Comparison of ENCODE assay signal across 12 cellular contexts in the genomic region with DNA sequence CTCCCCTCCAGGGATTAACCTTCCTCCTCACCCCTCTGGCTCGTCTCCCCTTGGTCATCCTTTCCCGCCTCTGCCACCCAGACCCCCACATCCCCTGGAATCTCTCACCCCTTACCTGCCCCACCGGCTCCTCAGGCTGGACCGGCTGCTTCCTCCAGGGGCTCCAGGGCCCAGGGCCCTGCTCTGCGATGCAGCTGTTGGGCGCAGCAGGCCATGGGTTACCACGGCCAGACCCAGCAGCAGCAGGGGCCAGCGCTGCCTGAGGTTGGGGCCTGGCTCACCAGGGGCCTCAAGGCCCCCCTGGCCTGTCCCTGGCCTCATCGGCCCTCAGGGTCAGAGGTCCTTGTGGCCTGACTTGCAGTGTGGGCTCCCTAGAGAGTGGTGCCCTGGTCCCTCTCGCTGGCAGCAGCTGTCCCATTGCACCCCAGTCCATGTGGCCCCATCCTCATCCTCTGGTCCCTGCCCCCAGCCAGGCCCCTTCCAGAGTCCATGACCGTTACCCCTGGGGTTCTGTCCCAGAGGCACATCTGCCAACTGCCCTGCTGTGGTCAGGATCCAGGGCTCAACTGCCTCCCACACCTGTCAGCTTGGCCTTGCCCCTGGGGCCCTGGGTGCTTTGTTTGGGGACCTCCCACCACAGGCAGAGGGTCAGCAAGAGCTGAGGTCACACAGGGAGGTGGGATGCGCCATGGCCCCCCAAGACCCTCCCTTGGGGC. TPM values are rescaled to one million over a fixed set of nuclear protein-coding genes. Genes with fewer than 3 reads are reported as not detected.
"Had no signal": no experiment of that assay in that cellular context is flagged by ENCODE, and none has a peak within 500 bp of the region (broad histone marks: within the 10 kb centered on the region; RNA-seq: fewer than 3 reads in every experiment).

TSS of gene IGLL1 (minus strand) at position 421 of the 716 bp plus-strand sequence. CDS start at position 321, 100 bp downstream.

- H3K27me3 ChIP-seq: pancreas had no signal

- H3K4me3 ChIP-seq: pancreas had no signal

- H3K9me3 Mint-ChIP-seq: activated CD4-positive, alpha-beta T cell treated with anti-CD3 and anti-CD28 coated beads, Interleukin-2, amount 10 ng/mL, durations not matched to agents 7 days and 5 days; activated naive CD4-positive, alpha-beta T cell treated with anti-CD3 and anti-CD28 coated beads for 36 hours; activated T-cell treated with anti-CD3 and anti-CD28 coated beads, Interleukin-2, amount 50 U/mL, for 72 hours; WTC11 had no signal

- H3K4me1 ChIP-seq: pancreas had no signal

- H3K9me3 ChIP-seq: pancreas had no signal

- H3K27ac Mint-ChIP-seq: activated CD4-positive, alpha-beta T cell treated with anti-CD3 and anti-CD28 coated beads, Interleukin-2, amount 10 ng/mL, durations not matched to agents 7 days and 5 days; activated naive CD4-positive, alpha-beta T cell treated with anti-CD3 and anti-CD28 coated beads for 36 hours; activated T-cell treated with anti-CD3 and anti-CD28 coated beads, Interleukin-2, amount 50 U/mL, for 72 hours; WTC11 had no signal

- H3K27ac ChIP-seq: brain microvascular endothelial cell, pancreas had no signal

- H3K4me3 Mint-ChIP-seq: activated CD4-positive, alpha-beta T cell treated with anti-CD3 and anti-CD28 coated beads, Interleukin-2, amount 10 ng/mL, durations not matched to agents 7 days and 5 days; activated naive CD4-positive, alpha-beta T cell treated with anti-CD3 and anti-CD28 coated beads for 36 hours; activated T-cell treated with anti-CD3 and anti-CD28 coated beads, Interleukin-2, amount 50 U/mL, for 72 hours; WTC11 had no signal

- H3K36me3 ChIP-seq: brain microvascular endothelial cell, pancreas had no signal

- ATAC-seq: activated T-cell treated with anti-CD3 and anti-CD28 coated beads, Interleukin-2, amount 50 U/mL, for 72 hours; pancreas; WTC11 had no signal

- H3K36me3 Mint-ChIP-seq: WTC11 had no signal

- H3K4me1 Mint-ChIP-seq: WTC11 had no signal

- DNase-seq: activated CD4-positive, alpha-beta T cell treated with anti-CD3 and anti-CD28 coated beads, Interleukin-2, amount 10 ng/mL, durations not matched to agents 7 days and 5 days; activated naive CD4-positive, alpha-beta T cell treated with anti-CD3 and anti-CD28 coated beads for 36 hours; activated T-cell treated with anti-CD3 and anti-CD28 coated beads, Interleukin-2, amount 50 U/mL, for 72 hours; amygdala; brain microvascular endothelial cell; effector memory CD4-positive, alpha-beta T cell; hippocampal formation; pancreas; stimulated activated CD4-positive, alpha-beta T cell treated with anti-CD3 and anti-CD28 coated beads, Interleukin-12 subunit alpha, Interleukin-12 subunit beta, amount 100 ng/mL, for 4 hours; stimulated activated naive CD4-positive, alpha-beta T cell treated with Interleukin-2 at 50 U/mL for 16 hours had no signal

RNA-seq across cellular contexts. Expression of gene IGLL1, which starts in this region (rescaled TPM):
- polyA plus RNA-seq: neural cell had no signal
